Comparison of ENCODE assay signal across 26 cellular contexts in genomic region chr1:50189369-50189768, GRCh38.
"Had no signal": no experiment of that assay in that cellular context is flagged by ENCODE, and none has a peak within 500 bp of the region (broad histone marks: within the 10 kb centered on the region; RNA-seq: fewer than 3 reads in every experiment).

No MANE protein-coding gene starts in this region.

- H3K79me2 ChIP-seq: parathyroid adenoma had no signal

- H3K9ac ChIP-seq: neural progenitor cell, parathyroid adenoma had no signal

- H2AFZ ChIP-seq: neural progenitor cell, parathyroid adenoma had no signal

- H3K4me3 ChIP-seq: left ventricle myocardium inferior, lung, neural progenitor cell, right atrium auricular region, right lobe of liver, smooth muscle cell, testis, tibial artery, vagina had no signal

- H3K9me3 ChIP-seq: left ventricle myocardium inferior, neutrophil, right atrium auricular region, right lobe of liver, testis, tibial artery, vagina had no signal

- DNase-seq: islet precursor cell; left ventricle myocardium inferior; mesendoderm; naive B cell; natural killer cell; nephron progenitor cell; occipital lobe; right lobe of liver; stimulated activated CD4-positive, alpha-beta T cell treated with anti-CD3 and anti-CD28 coated beads, Interleukin-1b, Interleukin-23, amount 100 ng/mL, for 48 hours; stimulated activated CD4-positive, alpha-beta T cell treated with anti-CD3 and anti-CD28 coated beads, Interleukin-2, amount 100 ng/mL, for 48 hours; stimulated activated CD4-positive, alpha-beta T cell treated with anti-CD3 and anti-CD28 coated beads, Interleukin-4, amount 100 ng/mL, for 4 hours; stimulated activated CD8-positive, alpha-beta memory T cell treated with anti-CD3 and anti-CD28 coated beads, Interleukin-4, amount 100 ng/mL, for 48 hours; stimulated activated naive CD4-positive, alpha-beta T cell treated with Interleukin-2 at 50 U/mL for 16 hours; stimulated activated naive CD8-positive, alpha-beta T cell treated with anti-CD3 and anti-CD28 coated beads, Interleukin-15, amount 100 ng/mL, for 72 hours; testis; tibial artery had no signal

- H3K27me3 ChIP-seq: neural progenitor cell, neutrophil, right atrium auricular region, right lobe of liver, testis, vagina had no signal

- H3K27ac Mint-ChIP-seq: mesothelial cell of epicardium; naive B cell; natural killer cell; nephron progenitor cell; neural progenitor cell; stimulated activated memory B cell treated with anti-CD40 and anti-IgM and Interleukin-4, amounts not matched to agents 10 μg/mL and 1 μg/mL and 100 μg/mL, for 72 hours; stimulated activated naive CD8-positive, alpha-beta T cell treated with anti-CD3 and anti-CD28 coated beads, Interleukin-15, amount 100 ng/mL, for 72 hours; type B pancreatic cell had no signal

- H3K4me1 ChIP-seq: left ventricle myocardium inferior, neural progenitor cell, parathyroid adenoma, right atrium auricular region, right lobe of liver, testis, tibial artery, vagina had no signal

- H3K36me3 Mint-ChIP-seq: mesothelial cell of epicardium; naive B cell; natural killer cell; neural progenitor cell; stimulated activated memory B cell treated with anti-CD40 and anti-IgM and Interleukin-4, amounts not matched to agents 10 μg/mL and 1 μg/mL and 100 μg/mL, for 72 hours; type B pancreatic cell had no signal

- H3K27ac ChIP-seq: left ventricle myocardium inferior, neural progenitor cell, neutrophil, parathyroid adenoma, right atrium auricular region, right lobe of liver, testis, tibial artery, vagina had no signal

- H3K4me1 Mint-ChIP-seq: mesothelial cell of epicardium; naive B cell; natural killer cell; nephron progenitor cell; neural progenitor cell; stimulated activated memory B cell treated with anti-CD40 and anti-IgM and Interleukin-4, amounts not matched to agents 10 μg/mL and 1 μg/mL and 100 μg/mL, for 72 hours; stimulated activated naive CD8-positive, alpha-beta T cell treated with anti-CD3 and anti-CD28 coated beads, Interleukin-15, amount 100 ng/mL, for 72 hours had no signal

- H3K4me2 ChIP-seq: neural progenitor cell, smooth muscle cell had no signal

- H3K9me3 Mint-ChIP-seq: natural killer cell; neural progenitor cell; stimulated activated memory B cell treated with anti-CD40 and anti-IgM and Interleukin-4, amounts not matched to agents 10 μg/mL and 1 μg/mL and 100 μg/mL, for 72 hours; stimulated activated naive CD8-positive, alpha-beta T cell treated with anti-CD3 and anti-CD28 coated beads, Interleukin-15, amount 100 ng/mL, for 72 hours; type B pancreatic cell had no signal

- ATAC-seq: natural killer cell; right lobe of liver; stimulated activated memory B cell treated with anti-CD40 and anti-IgM and Interleukin-4, amounts not matched to agents 10 μg/mL and 1 μg/mL and 100 μg/mL, for 72 hours; stimulated activated naive CD8-positive, alpha-beta T cell treated with anti-CD3 and anti-CD28 coated beads, Interleukin-15, amount 100 ng/mL, for 72 hours had no signal

- H3K4me3 Mint-ChIP-seq: mesothelial cell of epicardium; naive B cell; natural killer cell; nephron progenitor cell; neural progenitor cell; stimulated activated memory B cell treated with anti-CD40 and anti-IgM and Interleukin-4, amounts not matched to agents 10 μg/mL and 1 μg/mL and 100 μg/mL, for 72 hours; stimulated activated naive CD8-positive, alpha-beta T cell treated with anti-CD3 and anti-CD28 coated beads, Interleukin-15, amount 100 ng/mL, for 72 hours; type B pancreatic cell had no signal

- H3K36me3 ChIP-seq: left ventricle myocardium inferior, neural progenitor cell, neutrophil, right atrium auricular region, right lobe of liver, tibial artery, vagina had no signal
